ENCODE assay signal across 10 cellular contexts in genomic region chr6:119076173-119076965, GRCh38. TPM values are rescaled to one million over a fixed set of nuclear protein-coding genes. Genes with fewer than 3 reads are reported as not detected.
A peak's percentile ranks its signal among the peaks of the same experiment; 100 is the strongest.
DNase-seq lines count a peak whose midpoint lies in the region; ATAC-seq and TF ChIP-seq lines count a peak whose summit lies in the region.
"Had no signal": no experiment of that assay in that cellular context is flagged by ENCODE, and none has a peak within 500 bp of the region (broad histone marks: within the 10 kb centered on the region; RNA-seq: fewer than 3 reads in every experiment).

No MANE protein-coding gene starts in this region.

- no peak for ATAC-seq in left ventricle myocardium superior

- no peak for TF ChIP-seq POLR2A in sigmoid colon (IDR thresholded peaks at IDR 0.05)

- 76 to 87% methylated on average over 9 of the region's 9 CpGs for WGBS in sigmoid colon, 2 donors
- WGBS in mesenchymal stem cell = 89% methylated on average over 7 of the region's 9 CpGs

- H2AFZ ChIP-seq in mesenchymal stem cell (ENCODE audit: low read depth, low read length) = no peak overlapping the region

- H3K4me3 ChIP-seq in H7 (ENCODE audit: insufficient read depth, low read depth, low read length) (peak overlapping the region; percentile 11; the same call in 1 of the 2 replicates), sigmoid colon (no peak overlapping the region), mesenchymal stem cell (ENCODE audit: insufficient read depth in 1 of 2, low read depth in 1 of 2, low read length in 2 of 2) (no peak overlapping the region)

- H3K27me3 ChIP-seq in H7 (ENCODE audit: control insufficient read depth, insufficient read depth, low read length) (peaks cover 30% of the 10 kb centered on the region), sigmoid colon (no peaks in the 10 kb centered on the region), mesenchymal stem cell (ENCODE audit: control insufficient read depth in 1 of 2, insufficient read depth in 1 of 2, low read length in 2 of 2) (no peaks in the 10 kb centered on the region)

- intact Hi-C loops in sigmoid colon (cut with DNase I) = loop anchor here (10.0 kb wide), 2 partner anchors 142 to 268 kb away; partner anchors contain the start of genes MAN1A1 and MCM9
- intact Hi-C loops in left ventricle myocardium superior (cut with micrococcal nuclease) = no loop called here

- H4K91ac ChIP-seq in mesenchymal stem cell (ENCODE audit: low read length) = no peak overlapping the region

- DNase-seq in H7 (no peak), NCI-H82 treated with DMSO at 0.1 percent for 48 hours (lab: John Stamatoyannopoulos, UW; ENCODE audit: unreplicated experiment) (peak; percentile 67), sigmoid colon (no peak), mesenchymal stem cell (no peak), mesenteric fat pad (ENCODE audit: low spot score) (no peak), left ventricle myocardium superior (no peak), ecto neural progenitor cell (ENCODE audit: low spot score) (no peak)
- peak; percentile 43 for DNase-seq in central memory CD4-positive, alpha-beta T cell
- DNase-seq: activated effector memory CD4-positive, alpha-beta T cell treated with Interleukin-2 at 50 U/mL for 16 hours; SW 1271 had no signal

- H2BK120ac ChIP-seq in mesenchymal stem cell (ENCODE audit: low read depth, low read length) = no peak overlapping the region

- no peak overlapping the region for H2BK15ac ChIP-seq in mesenchymal stem cell (ENCODE audit: low read depth, poor library complexity, severe bottlenecking)

- no peak for TF ChIP-seq EP300 in sigmoid colon (IDR thresholded peaks at IDR 0.05)

- peak overlapping the region in 3 of 4 donors; percentile 82 to 91 (median 85) for H3K27ac ChIP-seq in sigmoid colon
- no peak overlapping the region for H3K27ac ChIP-seq in mesenchymal stem cell (ENCODE audit: low read length, poor library complexity, severe bottlenecking)

- H3K4me2 ChIP-seq in mesenchymal stem cell (ENCODE audit: low read length, poor library complexity, severe bottlenecking) = no peak overlapping the region

- no peak overlapping the region for H3K9ac ChIP-seq in mesenchymal stem cell (ENCODE audit: low read length)

- no peak overlapping the region for H2AK5ac ChIP-seq in mesenchymal stem cell (ENCODE audit: low read length, severe bottlenecking)

- H3K23ac ChIP-seq in mesenchymal stem cell (ENCODE audit: low read length in 2 of 2) = no peak overlapping the region

- no peak for TF ChIP-seq CTCF in sigmoid colon (IDR thresholded peaks at IDR 0.05)

- no peaks in the 10 kb centered on the region for H3K36me3 ChIP-seq in H7 (replicated peaks; ENCODE audit: control insufficient read depth, insufficient read depth, low read length)
- H3K36me3 ChIP-seq in sigmoid colon = no peaks in the 10 kb centered on the region
- H3K36me3 ChIP-seq in mesenchymal stem cell (ENCODE audit: control insufficient read depth in 1 of 2, insufficient read depth in 2 of 2, low read depth in 1 of 2, low read length in 2 of 2) = no peaks in the 10 kb centered on the region

- H3K18ac ChIP-seq in mesenchymal stem cell (ENCODE audit: low read depth in 1 of 2, low read length in 2 of 2) = no peak overlapping the region

- H3K4me1 ChIP-seq in sigmoid colon (peaks cover 0 to 22% (median 11%) of the 10 kb centered on the region in 4 donors), mesenchymal stem cell (ENCODE audit: control insufficient read depth, insufficient read depth, low read depth, low read length) (peaks cover 9% of the 10 kb centered on the region)

- no peak overlapping the region for H2BK5ac ChIP-seq in mesenchymal stem cell (ENCODE audit: low read depth, low read length, poor library complexity, severe bottlenecking)

- no peak overlapping the region for H2BK12ac ChIP-seq in mesenchymal stem cell (ENCODE audit: low read length in 2 of 2)

- no peak overlapping the region for H3K14ac ChIP-seq in mesenchymal stem cell (ENCODE audit: low read length in 2 of 2)

- H3K79me1 ChIP-seq in mesenchymal stem cell (replicated peaks; ENCODE audit: low read length, poor library complexity, severe bottlenecking) = no peaks in the 10 kb centered on the region

- H3K9me3 ChIP-seq in sigmoid colon = no peaks in the 10 kb centered on the region
- H3K9me3 ChIP-seq in mesenchymal stem cell (ENCODE audit: control insufficient read depth, low read length) = no peaks in the 10 kb centered on the region

- H3K4ac ChIP-seq in mesenchymal stem cell (ENCODE audit: low read depth in 1 of 2, low read length in 2 of 2) = no peak overlapping the region

- H4K8ac ChIP-seq in mesenchymal stem cell (ENCODE audit: low read length) = no peak overlapping the region

RNA-seq across cellular contexts. Expression of gene FAM184A, which starts 2.1 kb away (rescaled TPM):
- total RNA-seq in H7 (2014; rRNA removed; shearing (Covaris generic)) = 6.8 and 13.2 TPM in 2 replicates
- total RNA-seq in sigmoid colon (1 to 10 TPM; 3.9 to 8.7 (median 5.3) TPM), mesenteric fat pad (4.8 TPM), left ventricle myocardium superior (2.2 TPM)
- polyA plus RNA-seq in sigmoid colon = 1 to 10 TPM in 1 of 3 donors, under 1 TPM in 2; 0.60 to 1.5 (median 0.92) TPM
- 0.22 TPM for polyA plus RNA-seq in mesenchymal stem cell (2013, experiment 1 of 2)
- 0.19 TPM for polyA plus RNA-seq in mesenchymal stem cell (2013, experiment 2 of 2)

Comparison
In these comparisons a context has a peak if more than half of its experiments do, and no peak if none do; other contexts are left out.
1. DNase-seq: peak in NCI-H82 treated with DMSO at 0.1 percent for 48 hours (single experiment) and central memory CD4-positive, alpha-beta T cell (single experiment); none in H7 (single experiment), sigmoid colon (single experiment), mesenchymal stem cell (single experiment), mesenteric fat pad (single experiment), left ventricle myocardium superior (single experiment) and ecto neural progenitor cell (single experiment).